In the genomic region with DNA sequence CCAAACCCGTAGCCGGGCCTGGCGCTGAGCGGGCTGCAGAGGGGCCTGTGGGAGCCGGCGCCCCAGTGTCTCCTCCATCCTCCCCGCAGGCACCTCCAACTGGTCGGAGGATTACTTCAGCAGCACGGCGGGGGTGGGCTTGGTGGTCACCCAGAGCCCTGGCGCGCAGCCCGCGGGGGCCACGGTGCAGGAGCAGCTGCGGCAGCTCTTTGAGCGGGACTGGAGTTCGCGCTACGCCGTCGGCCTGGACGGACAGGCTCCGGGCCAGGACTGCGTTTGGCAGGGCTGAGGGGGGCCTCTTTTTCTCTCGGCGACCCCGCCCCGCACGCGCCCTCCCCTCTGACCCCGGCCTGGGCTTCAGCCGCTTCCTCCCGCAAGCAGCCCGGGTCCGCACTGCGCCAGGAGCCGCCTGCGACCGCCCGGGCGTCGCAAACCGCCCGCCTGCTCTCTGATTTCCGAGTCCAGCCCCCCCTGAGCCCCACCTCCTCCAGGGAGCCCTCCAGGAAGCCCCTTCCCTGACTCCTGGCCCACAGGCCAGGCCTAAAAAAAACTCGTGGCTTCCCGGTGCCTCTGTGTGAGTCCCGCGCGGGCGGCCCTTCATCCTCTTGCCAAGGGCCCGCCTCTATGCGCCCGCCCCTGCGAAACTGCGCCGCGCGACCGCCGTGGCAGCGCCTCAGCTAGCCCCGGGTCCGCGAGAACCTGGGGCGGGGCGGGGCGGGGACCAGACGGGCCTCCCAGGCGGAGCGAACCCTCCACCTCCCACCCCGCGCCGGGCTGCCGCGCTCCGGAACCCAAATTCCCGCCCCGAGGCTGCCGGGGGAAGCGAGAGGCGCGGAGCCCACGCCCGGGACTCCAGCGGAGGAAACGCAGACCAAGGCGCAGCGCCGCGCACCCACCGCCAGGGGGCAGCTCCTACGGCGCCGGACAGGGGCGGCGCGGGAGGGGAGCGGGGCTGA, we compare ENCODE assay signal across 7 cellular contexts. TPM values are rescaled to one million over a fixed set of nuclear protein-coding genes. Genes with fewer than 3 reads are reported as not detected.
A peak's percentile ranks its signal among the peaks of the same experiment; 100 is the strongest.
DNase-seq lines count a peak whose midpoint lies in the region; TF ChIP-seq lines count a peak whose summit lies in the region.

No MANE protein-coding gene starts in this region.

- DNase-seq in GM13977 (ENCODE audit: low spot score) (peak; percentile 96), SHP77 (lab: John Stamatoyannopoulos, UW) (peak; percentile 48 to 57), foreskin melanocyte (peak; percentile 71), neuronal stem cell (ENCODE audit: low spot score) (peak; percentile 86), stromal cell of bone marrow (ENCODE audit: low read depth) (peak; percentile 57)
- peak; percentile 66 for DNase-seq in Jurkat, Clone E6-1 (ENCODE audit: low read depth, low spot score)
- DNase-seq in activated effector memory CD4-positive, alpha-beta T cell treated with anti-CD3 and anti-CD28 coated beads, Interleukin-2, amount 50 U/mL, for 16 hours = peak; percentile 95

- H2BK15ac ChIP-seq in neuronal stem cell (ENCODE audit: low read length) = peak overlapping the region; percentile 92

- WGBS in neuronal stem cell (ENCODE audit: extremely low coverage in 2 of 2, insufficient read length in 2 of 2, insufficient replicate concordance in 1 of 2), 2 donors = no CpG with 5 or more reads among the region's 100 CpGs

- H2AK5ac ChIP-seq in neuronal stem cell (ENCODE audit: low read depth, low read length) = peak overlapping the region; percentile 98

- no peaks in the 10 kb centered on the region for H3K9me3 ChIP-seq in neuronal stem cell (replicated peaks in 1 of 2; ENCODE audit: control insufficient read depth in 2 of 2, insufficient read depth in 1 of 2, low read depth in 1 of 2, low read length in 2 of 2)

- H3K14ac ChIP-seq in neuronal stem cell (ENCODE audit: low read length) = peak overlapping the region; percentile 38

- TF ChIP-seq CTCF in GM13977 (IDR thresholded peaks at IDR 0.05; ENCODE audit: extremely low read depth, insufficient read depth, missing control alignments) = peak; percentile 94

- peak overlapping the region; percentile 58 for H2BK12ac ChIP-seq in neuronal stem cell (ENCODE audit: low read length)

- H2BK120ac ChIP-seq in neuronal stem cell (ENCODE audit: low read depth, low read length) = peak overlapping the region; percentile 47

- peaks cover 17 to 80% (median 49%) of the 10 kb centered on the region in 3 experiments for H3K27me3 ChIP-seq in neuronal stem cell (ENCODE audit: control insufficient read depth in 3 of 3, insufficient read depth in 3 of 3, low read depth in 1 of 3, low read length in 3 of 3)

- peak overlapping the region; percentile 80 for H3K23ac ChIP-seq in neuronal stem cell (ENCODE audit: low read depth, low read length, poor library complexity)

- peaks cover 3% of the 10 kb centered on the region for H3K79me1 ChIP-seq in neuronal stem cell (ENCODE audit: low read depth, low read length)

- in situ Hi-C loops in GM13977 (cut with MboI; ENCODE audit: low pct_unique_long_range_greater_than_20kb, low sequenced_read_pairs, unreplicated experiment) = no loop called here

- H3K18ac ChIP-seq in neuronal stem cell (ENCODE audit: low read length) = peak overlapping the region; percentile 94

- H2AFZ ChIP-seq in neuronal stem cell (ENCODE audit: low read length) = peak overlapping the region; percentile 93

- no peak overlapping the region for H4K91ac ChIP-seq in neuronal stem cell (ENCODE audit: low read depth, low read length, poor library complexity)

- peak overlapping the region; percentile 86 for H3K4me2 ChIP-seq in neuronal stem cell (ENCODE audit: insufficient read depth, low read length, poor library complexity, severe bottlenecking)

- H3K9ac ChIP-seq in neuronal stem cell (ENCODE audit: low read depth, low read length, poor library complexity) = peak overlapping the region; percentile 60

- peak overlapping the region; percentile 37 for H3K4me3 ChIP-seq in Jurkat, Clone E6-1 (ENCODE audit: low read length)
- H3K4me3 ChIP-seq in neuronal stem cell (ENCODE audit: low read length in 2 of 2) = peak overlapping the region; percentile 28 to 68

- peak overlapping the region; percentile 43 for H4K8ac ChIP-seq in neuronal stem cell (ENCODE audit: low read depth, low read length)

- no peak overlapping the region for H3K4ac ChIP-seq in neuronal stem cell (ENCODE audit: low read length)

- no peaks in the 10 kb centered on the region for H3K36me3 ChIP-seq in neuronal stem cell (replicated peaks in 1 of 2; ENCODE audit: control insufficient read depth in 2 of 2, insufficient read depth in 2 of 2, low read length in 2 of 2)

- H3K27ac ChIP-seq in neuronal stem cell (replicated peaks; ENCODE audit: low read length) = no peak overlapping the region

- H3K4me1 ChIP-seq in neuronal stem cell (ENCODE audit: control insufficient read depth in 2 of 2, insufficient read depth in 1 of 2, low read depth in 1 of 2, low read length in 2 of 2) = peaks cover 0 to 12% of the 10 kb centered on the region in 2 donors

- no peak overlapping the region for H2BK5ac ChIP-seq in neuronal stem cell (ENCODE audit: low read length)

RNA-seq across cellular contexts. Expression of gene PLD4, which starts 8.3 kb away (rescaled TPM):
- polyA plus RNA-seq in Jurkat, Clone E6-1 (2012; ENCODE audit: insufficient read depth, insufficient read length) = not detected
- polyA plus RNA-seq in neuronal stem cell (2013, experiment 1 of 2) = 0.04 TPM
- 0.03 TPM for polyA plus RNA-seq in neuronal stem cell (2013, experiment 2 of 2)

RNA-seq across cellular contexts. Expression of gene AHNAK2, which starts 45.2 kb away (rescaled TPM):
- not detected for polyA plus RNA-seq in Jurkat, Clone E6-1 (2012; ENCODE audit: insufficient read depth, insufficient read length)
- polyA plus RNA-seq in neuronal stem cell (2013, experiment 1 of 2) = 0.43 TPM
- polyA plus RNA-seq in neuronal stem cell (2013, experiment 2 of 2) = 0.46 TPM

RNA-seq across cellular contexts. Expression of gene CLBA1, which starts 52.6 kb away (rescaled TPM):
- polyA plus RNA-seq in Jurkat, Clone E6-1 (2012; ENCODE audit: insufficient read depth, insufficient read length) = 4.8 TPM
- polyA plus RNA-seq in neuronal stem cell (2013, experiment 1 of 2) = 6.1 TPM
- polyA plus RNA-seq in neuronal stem cell (2013, experiment 2 of 2) = 6.0 TPM
